Comparison of ENCODE assay signal across 18 cellular contexts in genomic region chr22:41262250-41262765, GRCh38. TPM values are rescaled to one million over a fixed set of nuclear protein-coding genes. Genes with fewer than 3 reads are reported as not detected.
"Had no signal": no experiment of that assay in that cellular context is flagged by ENCODE, and none has a peak within 500 bp of the region (broad histone marks: within the 10 kb centered on the region; RNA-seq: fewer than 3 reads in every experiment).

No MANE protein-coding gene starts in this region.

- H3K4me3 Mint-ChIP-seq: activated naive CD4-positive, alpha-beta T cell treated with anti-CD3 and anti-CD28 coated beads for 36 hours; activated naive CD8-positive, alpha-beta T cell treated with anti-CD3 and anti-CD28 coated beads, Interleukin-2, amount 50 U/mL, for 24 hours; endodermal cell; naive thymus-derived CD8-positive, alpha-beta T cell; T-helper 2 cell treated with Interferon-gamma antibody and Interleukin-4, amounts not matched to agents 5 μg/mL and 100 μg/mL, for 36 hours had no signal

- H3K27me3 ChIP-seq: ascending aorta, gastrocnemius medialis, left lung, right lobe of liver, stomach had no signal

- H3K4me1 ChIP-seq: ascending aorta, gastrocnemius medialis, left lung had no signal

- DNase-seq: activated CD4-positive, alpha-beta T cell treated with anti-CD3 and anti-CD28 coated beads, Interleukin-2, amount 50 U/mL, for 4 hours; activated naive CD4-positive, alpha-beta T cell treated with anti-CD3 and anti-CD28 coated beads for 36 hours; activated naive CD8-positive, alpha-beta T cell treated with anti-CD3 and anti-CD28 coated beads, Interleukin-2, amount 50 U/mL, for 24 hours; activated T-cell treated with anti-CD3 and anti-CD28 coated beads for 4 hours; endodermal cell; erythroblast; gastrocnemius medialis; left lung; mesenchymal stem cell; naive thymus-derived CD8-positive, alpha-beta T cell; occipital lobe; right lobe of liver had no signal

- H3K27me3 Mint-ChIP-seq: activated naive CD8-positive, alpha-beta T cell treated with anti-CD3 and anti-CD28 coated beads, Interleukin-2, amount 50 U/mL, for 24 hours; naive thymus-derived CD8-positive, alpha-beta T cell; progenitor cell of endocrine pancreas had no signal

- H3K27ac Mint-ChIP-seq: activated naive CD4-positive, alpha-beta T cell treated with anti-CD3 and anti-CD28 coated beads for 36 hours; activated naive CD8-positive, alpha-beta T cell treated with anti-CD3 and anti-CD28 coated beads, Interleukin-2, amount 50 U/mL, for 24 hours; activated T-helper 2 cell treated with anti-CD3 and anti-CD28 coated beads, Interferon-gamma antibody, Interleukin-2, Interleukin-4, amounts not matched to agents 10 μg/mL and 5 μg/mL and 100 μg/mL, durations not matched to agents 14 hours and 24 hours and 36 hours; endodermal cell; progenitor cell of endocrine pancreas; T-helper 2 cell treated with Interferon-gamma antibody and Interleukin-4, amounts not matched to agents 5 μg/mL and 100 μg/mL, for 36 hours had no signal

- H3K27ac ChIP-seq: ascending aorta, gastrocnemius medialis, left lung had no signal

- H3K9me3 ChIP-seq: ascending aorta, gastrocnemius medialis, left lung, right lobe of liver, stomach had no signal

- H3K4me1 Mint-ChIP-seq: endodermal cell had no signal

- H3K9me3 Mint-ChIP-seq: activated naive CD4-positive, alpha-beta T cell treated with anti-CD3 and anti-CD28 coated beads for 36 hours; activated naive CD8-positive, alpha-beta T cell treated with anti-CD3 and anti-CD28 coated beads, Interleukin-2, amount 50 U/mL, for 24 hours; activated T-helper 2 cell treated with anti-CD3 and anti-CD28 coated beads, Interferon-gamma antibody, Interleukin-2, Interleukin-4, amounts not matched to agents 10 μg/mL and 5 μg/mL and 100 μg/mL, durations not matched to agents 14 hours and 24 hours and 36 hours; endodermal cell; naive thymus-derived CD8-positive, alpha-beta T cell; T-helper 2 cell treated with Interferon-gamma antibody and Interleukin-4, amounts not matched to agents 5 μg/mL and 100 μg/mL, for 36 hours had no signal

- FAIRE-seq: islet of Langerhans had no signal

- H3K4me3 ChIP-seq: ascending aorta, gastrocnemius medialis, left lung, right lobe of liver, stomach had no signal

RNA-seq across cellular contexts. Expression of gene CHADL, which starts 21.6 kb away (rescaled TPM):
- total RNA-seq: ascending aorta had no signal
